2 cellular contexts compared by ENCODE assay signal in the genomic region with DNA sequence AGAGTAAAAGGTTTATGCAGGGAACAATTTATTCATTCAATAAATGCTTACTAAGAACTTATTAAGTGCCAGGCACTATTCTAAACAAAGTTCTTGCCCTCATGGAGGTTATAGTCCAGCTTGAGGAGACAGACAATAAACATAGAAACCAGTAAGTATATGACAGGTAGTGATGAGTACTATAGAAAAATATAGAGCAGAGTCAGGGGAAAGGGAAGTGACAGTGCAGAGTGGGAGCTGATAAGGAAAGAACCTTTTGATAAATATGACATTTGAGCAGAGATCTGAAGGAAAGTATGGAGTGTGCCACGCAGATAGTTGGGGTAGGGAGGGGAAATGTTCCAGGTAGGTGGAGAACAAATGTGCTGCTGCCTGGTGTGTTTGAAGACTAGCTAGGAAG.
TF ChIP-seq lines count a peak whose summit lies in the region.

No MANE protein-coding gene starts in this region.

TF ChIP-seq in IMR-90, 13 proteins besides CTCF, POLR2A, EP300 and RAD21:
- TF ChIP-seq, protein P1, sequence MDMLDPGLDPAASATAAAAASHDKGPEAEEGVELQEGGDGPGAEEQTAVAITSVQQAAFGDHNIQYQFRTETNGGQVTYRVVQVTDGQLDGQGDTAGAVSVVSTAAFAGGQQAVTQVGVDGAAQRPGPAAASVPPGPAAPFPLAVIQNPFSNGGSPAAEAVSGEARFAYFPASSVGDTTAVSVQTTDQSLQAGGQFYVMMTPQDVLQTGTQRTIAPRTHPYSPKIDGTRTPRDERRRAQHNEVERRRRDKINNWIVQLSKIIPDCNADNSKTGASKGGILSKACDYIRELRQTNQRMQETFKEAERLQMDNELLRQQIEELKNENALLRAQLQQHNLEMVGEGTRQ (IDR thresholded peaks at IDR 0.05; ENCODE audit: low read depth, low read length): no peak
- TF ChIP-seq RCOR1 (IDR thresholded peaks at IDR 0.05; ENCODE audit: insufficient replicate concordance, low read length) (no peak), CEBPB (IDR thresholded peaks at IDR 0.05; ENCODE audit: low read depth, low read length) (no peak), BHLHE40 (IDR thresholded peaks at IDR 0.05; ENCODE audit: low read depth, low read length) (no peak), ELK1 (IDR thresholded peaks at IDR 0.05; ENCODE audit: borderline replicate concordance, low read depth, low read length) (no peak), MXI1 (IDR thresholded peaks at IDR 0.05; ENCODE audit: borderline replicate concordance, low read depth, low read length) (no peak), RFX5 (IDR thresholded peaks at IDR 0.05; ENCODE audit: low read depth, low read length) (no peak), MAZ (IDR thresholded peaks at IDR 0.05; ENCODE audit: borderline replicate concordance, low read depth, low read length) (no peak), FOS (IDR thresholded peaks at IDR 0.05; ENCODE audit: low read depth, low read length) (no peak), SMC3 (IDR thresholded peaks at IDR 0.05; ENCODE audit: low read depth, low read length) (no peak), NFE2L2 (IDR thresholded peaks at IDR 0.05; ENCODE audit: low read depth, low read length) (no peak), MAFK (IDR thresholded peaks at IDR 0.05; ENCODE audit: low read depth, low read length) (no peak), CHD1 (IDR thresholded peaks at IDR 0.05; ENCODE audit: low read depth, low read length) (no peak)
TF ChIP-seq in IMR-90: peak in this region for 0.

TF ChIP-seq in WTC11, 78 proteins besides CTCF, POLR2A, EP300 and RAD21:
- TF ChIP-seq ELF4 (CRISPR knock-in tag; IDR thresholded peaks at IDR 0.05; ENCODE audit: low read depth) (no peak), ATF3 (CRISPR knock-in tag; conservative IDR thresholded peaks at IDR 0.05) (no peak), ESRRA (CRISPR knock-in tag; IDR thresholded peaks at IDR 0.05; ENCODE audit: borderline replicate concordance) (no peak), TCF7 (CRISPR knock-in tag; IDR thresholded peaks at IDR 0.05; ENCODE audit: low read depth) (no peak), EMX1 (CRISPR knock-in tag; IDR thresholded peaks at IDR 0.05) (no peak), ATF2 (CRISPR knock-in tag; IDR thresholded peaks at IDR 0.05; ENCODE audit: borderline replicate concordance, low read depth) (no peak)
